9 cellular contexts compared by ENCODE assay signal in genomic region chr1:40344597-40344996, GRCh38. TPM values are rescaled to one million over a fixed set of nuclear protein-coding genes. Genes with fewer than 3 reads are reported as not detected.
A peak's percentile ranks its signal among the peaks of the same experiment; 100 is the strongest.
DNase-seq lines count a peak whose midpoint lies in the region; ATAC-seq, FAIRE-seq and TF ChIP-seq lines count a peak whose summit lies in the region.
"Had no signal": no experiment of that assay in that cellular context is flagged by ENCODE, and none has a peak within 500 bp of the region (broad histone marks: within the 10 kb centered on the region; RNA-seq: fewer than 3 reads in every experiment).

No MANE protein-coding gene starts in this region.

- intact Hi-C loops in natural killer cell (cut with micrococcal nuclease): no loop called here

- ATAC-seq in natural killer cell: peak in 2 of 3 donors; percentile 37 to 52
- ATAC-seq in HG02623 (IDR thresholded peaks at IDR 0.05; ENCODE audit: unreplicated experiment): no peak
- ATAC-seq in GM21515 (IDR thresholded peaks at IDR 0.05; ENCODE audit: unreplicated experiment): no peak

- no peak overlapping the region for H3K27ac Mint-ChIP-seq in natural killer cell

- no peak overlapping the region for H3K27ac ChIP-seq in caudate nucleus (ENCODE audit: low read depth, low read length)

- no peak for TF ChIP-seq CTCF in natural killer cell (IDR thresholded peaks at IDR 0.05)

- H3K9me3 Mint-ChIP-seq in natural killer cell: no peaks in the 10 kb centered on the region

- peaks cover 0 to 4% of the 10 kb centered on the region in 2 donors for H3K4me1 Mint-ChIP-seq in natural killer cell

- H3K4me3 Mint-ChIP-seq in natural killer cell: no peak overlapping the region

- DNase-seq in GM12891 (ENCODE audit: insufficient read length, low spot score) (no peak), RKO (ENCODE audit: low spot score) (peak; percentile 51), caudate nucleus (lab: John Stamatoyannopoulos, UW) (peak in 31 of 61 donors; percentile 2 to 30 (median 11)), natural killer cell (no peak), kidney glomerular epithelial cell (lab: John Stamatoyannopoulos, UW) (no peak), activated gamma-delta T cell treated with Interleukin-2 at 50 U/mL for 16 hours (no peak)

- TF ChIP-seq POLR2A in GM12891 (IDR thresholded peaks at IDR 0.05; ENCODE audit: low read depth, low read length): no peak

- peaks cover 0 to 3% of the 10 kb centered on the region in 2 donors for H3K27me3 Mint-ChIP-seq in natural killer cell (ENCODE audit: low read depth in 2 of 2)

- FAIRE-seq in GM12891 (lab: Jason Lieb, UNC): peak; percentile 69
- FAIRE-seq: endothelial cell of umbilical vein had no signal

- no peaks in the 10 kb centered on the region for H3K36me3 Mint-ChIP-seq in natural killer cell

TF ChIP-seq in GM12891, 5 proteins besides CTCF, POLR2A, EP300 and RAD21:
- TF ChIP-seq SPI1 (IDR thresholded peaks at IDR 0.05; ENCODE audit: low read depth, low read length) (peak; percentile 85), TAF1 (IDR thresholded peaks at IDR 0.05; ENCODE audit: low read depth, low read length) (no peak)

RNA-seq across cellular contexts. Expression of gene COL9A2, which starts 27.5 kb away (rescaled TPM):
- polyA plus RNA-seq in GM12891 (2012; ENCODE audit: low read depth, missing spikeins): 45.0 TPM
- total RNA-seq in natural killer cell: 1 to 10 TPM; 2.4 to 2.6 (median 2.5) TPM

RNA-seq across cellular contexts. Expression of gene SMAP2, which starts 28.9 kb away (rescaled TPM):
- 122 TPM for polyA plus RNA-seq in GM12891 (2012; ENCODE audit: low read depth, missing spikeins)
- 100 to 1,000 TPM in 2 of 3 donors, 10 to 100 TPM in 1; 95.0 to 136 (median 127) TPM for total RNA-seq in natural killer cell

Comparison
In these comparisons a context has a peak if more than half of its experiments do, and no peak if none do; other contexts are left out.
1. DNase-seq: peak in RKO (single experiment) and caudate nucleus (31 of 61); none in GM12891 (single experiment), natural killer cell (single experiment), kidney glomerular epithelial cell (single experiment) and activated gamma-delta T cell treated with Interleukin-2 at 50 U/mL for 16 hours (single experiment).
2. ATAC-seq: peak in natural killer cell (2 of 3); none in HG02623 (single experiment) and GM21515 (single experiment).